ENCODE assay signal across 25 cellular contexts in the genomic region with DNA sequence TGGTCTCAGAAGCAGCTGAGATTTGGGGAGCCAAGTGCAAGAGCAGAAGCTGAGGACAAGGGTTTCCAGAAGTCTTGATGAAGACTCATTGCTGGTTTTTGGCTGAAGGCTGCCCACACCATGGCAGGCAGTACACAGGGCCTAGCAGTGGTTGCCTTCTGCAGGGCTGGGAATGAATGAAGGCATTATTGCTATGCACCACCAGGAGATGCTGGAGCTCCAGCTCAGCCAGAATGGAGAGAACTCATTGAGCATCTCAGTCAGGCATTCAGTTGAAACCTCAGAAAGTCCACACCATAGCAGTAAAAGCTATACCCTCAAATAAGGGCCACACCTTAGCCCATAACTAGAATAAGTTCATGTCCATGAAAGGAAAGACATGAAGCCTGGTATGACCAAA.
"Had no signal": no experiment of that assay in that cellular context is flagged by ENCODE, and none has a peak within 500 bp of the region (broad histone marks: within the 10 kb centered on the region; RNA-seq: fewer than 3 reads in every experiment).

No MANE protein-coding gene starts in this region.

- H3K4me1 ChIP-seq: esophagus squamous epithelium, gastrocnemius medialis, heart right ventricle, left lung had no signal

- FAIRE-seq: colon, endothelial cell of umbilical vein, islet of Langerhans, keratinocyte had no signal

- ATAC-seq: gastrocnemius medialis; heart right ventricle; left cardiac atrium; left lung; left ventricle myocardium superior; naive thymus-derived CD4-positive, alpha-beta T cell had no signal

- H3K36me3 ChIP-seq: esophagus squamous epithelium, gastrocnemius medialis, heart right ventricle, left lung had no signal

- H3K27ac ChIP-seq: coronary artery, dorsolateral prefrontal cortex, esophagus squamous epithelium, gastrocnemius medialis, heart right ventricle, left lung had no signal

- H3K4me3 ChIP-seq: coronary artery, dorsolateral prefrontal cortex, esophagus squamous epithelium, gastrocnemius medialis, heart right ventricle, left lung, lung had no signal

- H3K27me3 ChIP-seq: dorsolateral prefrontal cortex, esophagus squamous epithelium, gastrocnemius medialis, heart right ventricle, left lung had no signal

- DNase-seq: dermis blood vessel endothelial cell; dorsolateral prefrontal cortex; effector CD4-positive, alpha-beta T cell; effector memory CD4-positive, alpha-beta T cell; esophagus squamous epithelium; foreskin fibroblast; foreskin melanocyte; gastrocnemius medialis; glutamatergic neuron; head of caudate nucleus; heart right ventricle; hippocampal formation; left cardiac atrium; left lung; left ventricle myocardium superior; mammary epithelial cell; mesendoderm; midbrain; naive thymus-derived CD4-positive, alpha-beta T cell had no signal

- H3K9me3 ChIP-seq: gastrocnemius medialis had no signal
